Comparison of ENCODE assay signal across 8 cellular contexts in genomic region chr10:59906417-59907202, GRCh38. TPM values are rescaled to one million over a fixed set of nuclear protein-coding genes. Genes with fewer than 3 reads are reported as not detected.
DNase-seq lines count a peak whose midpoint lies in the region; TF ChIP-seq lines count a peak whose summit lies in the region.

Gene CCDC6 (minus strand): TSS chr10:59906556. CDS start chr10:59906424, 132 bp downstream.

- peak within 1 kb of the TSS; percentile 97 for H3K27ac ChIP-seq in subcutaneous abdominal adipose tissue (ENCODE audit: low read depth, low read length)

- DNase-seq in GDM1 (lab: John Stamatoyannopoulos, UW) (peak; percentile 93), HAP-1 (ENCODE audit: low spot score in 2 of 2) (peak; percentile 85 to 94), MG63 (peak; percentile 92), SHP77 treated with DMSO at 0.1 percent for 48 hours (lab: John Stamatoyannopoulos, UW) (peak; percentile 62), activated gamma-delta T cell (lab: John Stamatoyannopoulos, UW) (peak; percentile 87), fibroblast of villous mesenchyme (ENCODE audit: low read depth) (peak; percentile 91)

- peak within 1 kb of the TSS; percentile 82 for H2AFZ ChIP-seq in neuron (ENCODE audit: low read depth, low read length)

- H3K36me3 ChIP-seq in HAP-1 (replicated peaks) (no peaks in the 10 kb centered on the region), MG63 (peaks cover 3% of the 10 kb centered on the region), neuron (ENCODE audit: insufficient read depth, low read length) (no peaks in the 10 kb centered on the region), subcutaneous abdominal adipose tissue (ENCODE audit: control insufficient read depth in 5 of 5, insufficient read depth in 5 of 5, low read length in 5 of 5) (no peaks in the 10 kb centered on the region)

- H3K9ac ChIP-seq in subcutaneous abdominal adipose tissue (ENCODE audit: low read length in 5 of 5), result peak within 1 kb of the TSS; percentile 78 to 96 (median 86)

- H3K27me3 ChIP-seq in HAP-1 (ENCODE audit: low read depth) (no peaks in the 10 kb centered on the region), MG63 (no peaks in the 10 kb centered on the region), neuron (ENCODE audit: insufficient read depth, low read length) (no peaks in the 10 kb centered on the region), subcutaneous abdominal adipose tissue (ENCODE audit: control insufficient read depth in 5 of 5, insufficient read depth in 4 of 5, low read length in 5 of 5) (no peaks in the 10 kb centered on the region)

- H3K9me3 ChIP-seq in HAP-1 (no peaks in the 10 kb centered on the region), MG63 (no peaks in the 10 kb centered on the region), neuron (ENCODE audit: low read length) (no peaks in the 10 kb centered on the region), subcutaneous abdominal adipose tissue (ENCODE audit: control insufficient read depth in 5 of 5, low read length in 5 of 5) (no peaks in the 10 kb centered on the region)

- H3K4me1 ChIP-seq in HAP-1 (peaks cover 26% of the 10 kb centered on the region), neuron (ENCODE audit: insufficient read depth, low read length) (peaks cover 27% of the 10 kb centered on the region), subcutaneous abdominal adipose tissue (ENCODE audit: control insufficient read depth in 5 of 5, insufficient read depth in 5 of 5, low read length in 5 of 5) (peaks cover 3 to 43% (median 40%) of the 10 kb centered on the region in 5 donors)

- TF ChIP-seq CTCF in fibroblast of villous mesenchyme (IDR thresholded peaks at IDR 0.05; ENCODE audit: insufficient read depth, low read depth, low read length), result peak; percentile 68

- H3K4me3 ChIP-seq in HAP-1, result peak within 1 kb of the TSS; percentile 79
- peak within 1 kb of the TSS; percentile 70 for H3K4me3 ChIP-seq in MG63
- peak within 1 kb of the TSS; percentile 99 for H3K4me3 ChIP-seq in fibroblast of villous mesenchyme (ENCODE audit: low read depth, low read length)
- H3K4me3 ChIP-seq in neuron (ENCODE audit: low read length), result peak within 1 kb of the TSS; percentile 97
- H3K4me3 ChIP-seq in subcutaneous abdominal adipose tissue (ENCODE audit: low read depth in 1 of 5, low read length in 5 of 5), result peak within 1 kb of the TSS; percentile 83 to 98 (median 95)

- in situ Hi-C loops in HAP-1 (cut with MboI; ENCODE audit: low sequenced_read_pairs), result no loop called here

RNA-seq across cellular contexts. Expression of gene CCDC6, which starts in this region (rescaled TPM):
- total RNA-seq in MG63 (2014; rRNA removed; shearing (Covaris generic); ENCODE audit: low replicate concordance), result 19.0 and 21.1 TPM in 2 replicates
- 33.5 and 52.2 TPM in 2 replicates for total RNA-seq in fibroblast of villous mesenchyme

Comparison
In these comparisons a context has a peak if more than half of its experiments do, and no peak if none do; other contexts are left out.
1. Peak in every context shown above with its lines: DNase-seq, H3K4me3 ChIP-seq and H3K27ac ChIP-seq.